In the genomic region with DNA sequence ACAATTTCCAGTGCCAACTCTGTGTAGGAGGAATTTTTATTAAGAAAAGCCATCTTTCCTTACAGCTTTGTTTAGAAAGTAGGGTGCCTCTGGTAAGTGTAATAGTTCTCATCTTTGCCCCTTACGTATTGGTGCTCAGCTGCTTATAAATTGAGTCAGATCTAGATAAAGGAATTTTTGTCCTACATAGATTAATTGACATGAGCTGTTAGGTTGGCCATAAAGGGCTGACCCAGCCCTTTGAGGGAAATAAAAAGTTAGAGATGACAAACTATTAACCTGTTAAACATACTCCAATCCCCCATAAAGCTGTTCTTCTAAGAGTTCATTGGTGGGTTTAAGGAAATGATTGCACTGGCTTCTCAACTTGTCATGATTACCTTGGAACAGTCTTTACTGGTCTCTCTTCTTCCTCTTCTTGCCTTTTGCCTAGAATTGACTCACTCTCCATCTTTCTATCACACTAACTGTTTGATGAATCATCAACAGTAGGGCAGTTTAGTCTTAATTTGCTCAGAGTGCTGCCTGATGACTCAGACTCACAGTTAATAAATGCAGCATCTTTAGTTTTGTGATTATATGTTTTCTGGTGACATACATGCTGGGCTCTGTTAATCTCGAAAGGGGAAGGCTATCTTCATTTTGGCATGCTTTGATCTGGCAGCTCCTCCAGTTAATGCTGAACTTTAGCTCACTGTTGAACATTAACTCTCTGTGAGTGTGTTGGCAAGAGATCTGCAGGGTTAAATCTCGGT, we compare ENCODE assay signal across 9 cellular contexts. TPM values are rescaled to one million over a fixed set of nuclear protein-coding genes. Genes with fewer than 3 reads are reported as not detected.
A peak's percentile ranks its signal among the peaks of the same experiment; 100 is the strongest.
DNase-seq lines count a peak whose midpoint lies in the region; ATAC-seq, FAIRE-seq and TF ChIP-seq lines count a peak whose summit lies in the region.
"Had no signal": no experiment of that assay in that cellular context is flagged by ENCODE, and none has a peak within 500 bp of the region (broad histone marks: within the 10 kb centered on the region; RNA-seq: fewer than 3 reads in every experiment).

No MANE protein-coding gene starts in this region.

- no peak for FAIRE-seq in urothelium cell line (lab: Jason Lieb, UNC)

- TF ChIP-seq CTCF in endothelial cell (IDR thresholded peaks at IDR 0.05; ENCODE audit: unreplicated experiment): no peak

- TF ChIP-seq POLR2A in GM18505 (IDR thresholded peaks at IDR 0.05; ENCODE audit: borderline replicate concordance, extremely low read depth, insufficient read depth, insufficient read length): no peak

- no peak overlapping the region for H3K4me3 Mint-ChIP-seq in endothelial cell (ENCODE audit: unreplicated experiment)

- no peaks in the 10 kb centered on the region for H3K27me3 Mint-ChIP-seq in endothelial cell (ENCODE audit: unreplicated experiment)
- H3K27me3 Mint-ChIP-seq: naive B cell had no signal

- H3K27ac Mint-ChIP-seq in endothelial cell (ENCODE audit: unreplicated experiment): no peak overlapping the region

- peak; percentile 91 for DNase-seq in NOMO-1 treated with dmso at 0.1 percent for 144 hours (lab: John Stamatoyannopoulos, UW; ENCODE audit: unreplicated experiment)
- DNase-seq in urothelium cell line (ENCODE audit: low spot score): peak; percentile 66
- DNase-seq in pons (ENCODE audit: low spot score): no peak
- no peak for DNase-seq in inferior parietal cortex (ENCODE audit: extremely low spot score)
- DNase-seq in endothelial cell (ENCODE audit: low spot score): no peak
- DNase-seq: naive B cell had no signal

- peaks cover 4% of the 10 kb centered on the region for H3K36me3 Mint-ChIP-seq in endothelial cell (ENCODE audit: low read depth, unreplicated experiment)

- ATAC-seq in GM18505 (IDR thresholded peaks at IDR 0.05; ENCODE audit: unreplicated experiment): peak; percentile 56
- peak; percentile 61 for ATAC-seq in HG02623 (IDR thresholded peaks at IDR 0.05; ENCODE audit: unreplicated experiment)
- peak; percentile 81 for ATAC-seq in esophagus mucosa

- peaks cover 13% of the 10 kb centered on the region for H3K4me1 Mint-ChIP-seq in endothelial cell (ENCODE audit: unreplicated experiment)

- no peaks in the 10 kb centered on the region for H3K9me3 Mint-ChIP-seq in endothelial cell (ENCODE audit: unreplicated experiment)
- H3K9me3 Mint-ChIP-seq: naive B cell had no signal

RNA-seq across cellular contexts. Expression of gene ARHGAP26, which starts 51.7 kb away (rescaled TPM):
- total RNA-seq in esophagus mucosa (7.1 TPM), endothelial cell (ENCODE audit: unreplicated experiment) (81.5 TPM)

Comparison
In these comparisons a context has a peak if more than half of its experiments do, and no peak if none do; other contexts are left out.
1. DNase-seq: peak in NOMO-1 treated with dmso at 0.1 percent for 144 hours (single experiment) and urothelium cell line (single experiment); none in pons (single experiment), inferior parietal cortex (single experiment) and endothelial cell (single experiment).
2. RNA of gene ARHGAP26, which starts 51.7 kb away (total RNA-seq): 81.5 TPM in endothelial cell (single experiment); 7.1 TPM in esophagus mucosa (single experiment); every median in the first group is over 10 times any median in the second.
3. Peak in every context shown above with its lines, with median percentiles within 50 percentile points of each other: ATAC-seq.